20 cellular contexts compared by ENCODE assay signal in genomic region chr22:47370448-47371262, GRCh38.
A peak's percentile ranks its signal among the peaks of the same experiment; 100 is the strongest.
DNase-seq lines count a peak whose midpoint lies in the region; ATAC-seq and FAIRE-seq lines count a peak whose summit lies in the region.
"Had no signal": no experiment of that assay in that cellular context is flagged by ENCODE, and none has a peak within 500 bp of the region (broad histone marks: within the 10 kb centered on the region; RNA-seq: fewer than 3 reads in every experiment).

No MANE protein-coding gene starts in this region.

- DNase-seq in cardiac septum (ENCODE audit: low spot score) (peak; percentile 75), Right ventricle myocardium superior (no peak), mesenteric fat pad (ENCODE audit: low spot score) (peak; percentile 60), urothelium cell line (ENCODE audit: low spot score) (no peak), GM03348 (ENCODE audit: low spot score) (no peak), HuH-7.5 (ENCODE audit: low spot score) (no peak)
- no peak for DNase-seq in stimulated activated naive CD4-positive, alpha-beta T cell (lab: John Stamatoyannopoulos, UW)
- DNase-seq: activated gamma-delta T cell treated with Interleukin-2 at 50 U/mL for 16 hours; caudate nucleus; CD4-positive, alpha-beta memory T cell; DMS79; effector CD8-positive, alpha-beta T cell; esophagus squamous epithelium; NCI-H1105; NCI-H2107; NCI-H524 treated with DMSO at 0.1 percent for 48 hours; stimulated activated CD4-positive, alpha-beta T cell treated with anti-CD3 and anti-CD28 coated beads, Interleukin-12 subunit alpha, Interleukin-12 subunit beta, amount 100 ng/mL, for 4 hours had no signal

- peaks cover 14% of the 10 kb centered on the region for H3K27me3 Mint-ChIP-seq in activated T-helper 17 cell treated with anti-CD3 and anti-CD28 coated beads, Interleukin-2, amount 50 U/mL, for 72 hours

- no peaks in the 10 kb centered on the region for H3K9me3 Mint-ChIP-seq in activated T-helper 17 cell treated with anti-CD3 and anti-CD28 coated beads, Interleukin-2, amount 50 U/mL, for 72 hours
- H3K9me3 Mint-ChIP-seq: T-helper 2 cell treated with Interferon-gamma antibody and Interleukin-4, amounts not matched to agents 5 μg/mL and 100 μg/mL, for 36 hours had no signal

- no peaks in the 10 kb centered on the region for H3K4me1 Mint-ChIP-seq in activated T-helper 17 cell treated with anti-CD3 and anti-CD28 coated beads, Interleukin-2, amount 50 U/mL, for 72 hours
- H3K4me1 Mint-ChIP-seq: CD4-positive, alpha-beta memory T cell had no signal

- intact Hi-C loops in cardiac septum (cut with DNase I): no loop called here
- intact Hi-C loops in Right ventricle myocardium superior (cut with DNase I): no loop called here

- peak; percentile 42 for FAIRE-seq in urothelium cell line (lab: Jason Lieb, UNC)

- H3K36me3 Mint-ChIP-seq in activated T-helper 17 cell treated with anti-CD3 and anti-CD28 coated beads, Interleukin-2, amount 50 U/mL, for 72 hours (ENCODE audit: low read depth): no peaks in the 10 kb centered on the region
- H3K36me3 Mint-ChIP-seq: CD4-positive, alpha-beta memory T cell had no signal

- no peak overlapping the region for H3K27ac Mint-ChIP-seq in activated T-helper 17 cell treated with anti-CD3 and anti-CD28 coated beads, Interleukin-2, amount 50 U/mL, for 72 hours
- H3K27ac Mint-ChIP-seq: CD4-positive, alpha-beta memory T cell; T-helper 2 cell treated with Interferon-gamma antibody and Interleukin-4, amounts not matched to agents 5 μg/mL and 100 μg/mL, for 36 hours had no signal

- no peak overlapping the region for H3K4me3 Mint-ChIP-seq in activated T-helper 17 cell treated with anti-CD3 and anti-CD28 coated beads, Interleukin-2, amount 50 U/mL, for 72 hours
- H3K4me3 Mint-ChIP-seq: CD4-positive, alpha-beta memory T cell; T-helper 2 cell treated with Interferon-gamma antibody and Interleukin-4, amounts not matched to agents 5 μg/mL and 100 μg/mL, for 36 hours had no signal

- no peak for ATAC-seq in Right ventricle myocardium superior (ENCODE audit: poor library complexity)
- peak; percentile 37 for ATAC-seq in activated T-helper 17 cell treated with anti-CD3 and anti-CD28 coated beads, Interleukin-2, amount 50 U/mL, for 72 hours (replicated peaks)
- ATAC-seq: left lung had no signal

Comparison
In these comparisons a context has a peak if more than half of its experiments do, and no peak if none do; other contexts are left out.
1. DNase-seq: peak in cardiac septum (single experiment) and mesenteric fat pad (single experiment); none in Right ventricle myocardium superior (single experiment), urothelium cell line (single experiment), GM03348 (single experiment), stimulated activated naive CD4-positive, alpha-beta T cell (0 of 6) and HuH-7.5 (single experiment).